8 cellular contexts compared by ENCODE assay signal in the genomic region with DNA sequence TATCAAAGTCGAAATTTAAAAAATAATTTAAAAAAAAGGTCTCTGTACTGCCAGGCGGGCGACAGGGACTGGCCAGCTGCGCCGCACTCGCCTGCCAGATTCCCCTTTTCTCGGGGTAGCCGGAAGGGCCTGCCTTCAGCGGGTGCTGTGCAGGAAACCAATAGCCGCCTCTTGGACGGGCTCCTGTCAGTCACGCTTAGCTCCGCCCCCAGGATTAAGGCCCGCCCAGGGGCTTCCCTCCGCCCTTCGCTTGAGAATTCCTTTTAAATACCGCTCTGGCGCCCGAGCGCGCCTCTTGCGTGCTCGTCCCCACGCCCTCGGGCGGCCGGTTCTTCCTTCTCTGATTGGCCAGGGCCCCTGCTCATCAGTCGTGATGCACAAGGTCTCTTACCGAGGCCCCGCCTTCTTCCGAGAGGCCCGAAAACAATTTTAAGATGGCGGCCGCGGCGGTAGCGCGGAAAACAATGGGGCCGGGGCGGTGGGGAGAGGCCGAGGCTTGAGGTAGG.
DNase-seq lines count a peak whose midpoint lies in the region; ATAC-seq lines count a peak whose summit lies in the region.

A gene with protein sequence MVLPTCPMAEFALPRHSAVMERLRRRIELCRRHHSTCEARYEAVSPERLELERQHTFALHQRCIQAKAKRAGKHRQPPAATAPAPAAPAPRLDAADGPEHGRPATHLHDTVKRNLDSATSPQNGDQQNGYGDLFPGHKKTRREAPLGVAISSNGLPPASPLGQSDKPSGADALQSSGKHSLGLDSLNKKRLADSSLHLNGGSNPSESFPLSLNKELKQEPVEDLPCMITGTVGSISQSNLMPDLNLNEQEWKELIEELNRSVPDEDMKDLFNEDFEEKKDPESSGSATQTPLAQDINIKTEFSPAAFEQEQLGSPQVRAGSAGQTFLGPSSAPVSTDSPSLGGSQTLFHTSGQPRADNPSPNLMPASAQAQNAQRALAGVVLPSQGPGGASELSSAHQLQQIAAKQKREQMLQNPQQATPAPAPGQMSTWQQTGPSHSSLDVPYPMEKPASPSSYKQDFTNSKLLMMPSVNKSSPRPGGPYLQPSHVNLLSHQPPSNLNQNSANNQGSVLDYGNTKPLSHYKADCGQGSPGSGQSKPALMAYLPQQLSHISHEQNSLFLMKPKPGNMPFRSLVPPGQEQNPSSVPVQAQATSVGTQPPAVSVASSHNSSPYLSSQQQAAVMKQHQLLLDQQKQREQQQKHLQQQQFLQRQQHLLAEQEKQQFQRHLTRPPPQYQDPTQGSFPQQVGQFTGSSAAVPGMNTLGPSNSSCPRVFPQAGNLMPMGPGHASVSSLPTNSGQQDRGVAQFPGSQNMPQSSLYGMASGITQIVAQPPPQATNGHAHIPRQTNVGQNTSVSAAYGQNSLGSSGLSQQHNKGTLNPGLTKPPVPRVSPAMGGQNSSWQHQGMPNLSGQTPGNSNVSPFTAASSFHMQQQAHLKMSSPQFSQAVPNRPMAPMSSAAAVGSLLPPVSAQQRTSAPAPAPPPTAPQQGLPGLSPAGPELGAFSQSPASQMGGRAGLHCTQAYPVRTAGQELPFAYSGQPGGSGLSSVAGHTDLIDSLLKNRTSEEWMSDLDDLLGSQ (plus strand): TSS at position 411 of the 506 bp plus-strand sequence. CDS start 291 bp downstream, outside the sequence.

- H4K20me1 ChIP-seq in BLaER1 treated with 17β-estradiol and CSF1 and Interleukin-3, amounts not matched to agents 10 nM and 100 nM, result peaks cover 43 to 65% (median 49%) of the 10 kb centered on the region in 11 experiments; a peak in 21 of 22 replicates

- no peaks in the 10 kb centered on the region for H3K27me3 ChIP-seq in BLaER1 treated with 17β-estradiol and CSF1 and Interleukin-3, amounts not matched to agents 10 nM and 100 nM

- peaks cover 40 to 76% (median 56%) of the 10 kb centered on the region in 11 experiments for H3K36me3 ChIP-seq in BLaER1 treated with 17β-estradiol and CSF1 and Interleukin-3, amounts not matched to agents 10 nM and 100 nM

- no peaks in the 10 kb centered on the region for H3K9me3 ChIP-seq in BLaER1 treated with 17β-estradiol and CSF1 and Interleukin-3, amounts not matched to agents 10 nM and 100 nM (replicated peaks in 1 of 11)

- peak within 1 kb of the TSS; percentile 93 to 99 (median 97) for H3K27ac ChIP-seq in BLaER1 treated with 17β-estradiol and CSF1 and Interleukin-3, amounts not matched to agents 10 nM and 100 nM

- peak within 1 kb of the TSS; percentile 71 to 97 (median 90) for H3K4me2 ChIP-seq in BLaER1 treated with 17β-estradiol and CSF1 and Interleukin-3, amounts not matched to agents 10 nM and 100 nM

- H3K4me1 ChIP-seq in BLaER1 treated with 17β-estradiol and CSF1 and Interleukin-3, amounts not matched to agents 10 nM and 100 nM, result peaks cover 35 to 77% (median 42%) of the 10 kb centered on the region in 10 experiments

- ATAC-seq in GM19351 (IDR thresholded peaks at IDR 0.05; ENCODE audit: unreplicated experiment), result peak; percentile 94
- ATAC-seq in HG03521 (IDR thresholded peaks at IDR 0.05; ENCODE audit: unreplicated experiment), result peak; percentile 95

- H3K4me3 ChIP-seq in BLaER1 treated with 17β-estradiol and CSF1 and Interleukin-3, amounts not matched to agents 10 nM and 100 nM, result peak within 1 kb of the TSS; percentile 79 to 98 (median 92)

- H3K9ac ChIP-seq in BLaER1 treated with 17β-estradiol and CSF1 and Interleukin-3, amounts not matched to agents 10 nM and 100 nM, result peak within 1 kb of the TSS; percentile 96 to 99 (median 98)

- peak; percentile 100 for DNase-seq in NCI-H748 (lab: John Stamatoyannopoulos, UW; ENCODE audit: unreplicated experiment)
- peak; percentile 99 for DNase-seq in activated CD4-positive, alpha-beta T cell treated with anti-CD3 and anti-CD28 coated beads, Interleukin-2, amount 50 U/mL, for 1 hour
- peak; percentile 41 for DNase-seq in cortex of kidney (lab: John Stamatoyannopoulos, UW)
- DNase-seq in left kidney (ENCODE audit: low read depth, low spot score), result peak; percentile 100
- DNase-seq in stimulated activated CD4-positive, alpha-beta T cell treated with anti-CD3 and anti-CD28 coated beads, Interleukin-2, amount 100 ng/mL, for 24 hours, result peak; percentile 99

Comparison
In these comparisons a context has a peak if more than half of its experiments do, and no peak if none do; other contexts are left out.
1. Peak in every context shown above with its lines: DNase-seq, ATAC-seq, H3K4me3 ChIP-seq and H3K27ac ChIP-seq.
2. DNase-seq: peak in every context shown above with its lines; median percentile 100 in NCI-H748; 100 in left kidney; 99 in activated CD4-positive, alpha-beta T cell treated with anti-CD3 and anti-CD28 coated beads, Interleukin-2, amount 50 U/mL, for 1 hour; 99 in stimulated activated CD4-positive, alpha-beta T cell treated with anti-CD3 and anti-CD28 coated beads, Interleukin-2, amount 100 ng/mL, for 24 hours; 41 in cortex of kidney.